ENCODE assay signal across 1 cellular context in the genomic region with DNA sequence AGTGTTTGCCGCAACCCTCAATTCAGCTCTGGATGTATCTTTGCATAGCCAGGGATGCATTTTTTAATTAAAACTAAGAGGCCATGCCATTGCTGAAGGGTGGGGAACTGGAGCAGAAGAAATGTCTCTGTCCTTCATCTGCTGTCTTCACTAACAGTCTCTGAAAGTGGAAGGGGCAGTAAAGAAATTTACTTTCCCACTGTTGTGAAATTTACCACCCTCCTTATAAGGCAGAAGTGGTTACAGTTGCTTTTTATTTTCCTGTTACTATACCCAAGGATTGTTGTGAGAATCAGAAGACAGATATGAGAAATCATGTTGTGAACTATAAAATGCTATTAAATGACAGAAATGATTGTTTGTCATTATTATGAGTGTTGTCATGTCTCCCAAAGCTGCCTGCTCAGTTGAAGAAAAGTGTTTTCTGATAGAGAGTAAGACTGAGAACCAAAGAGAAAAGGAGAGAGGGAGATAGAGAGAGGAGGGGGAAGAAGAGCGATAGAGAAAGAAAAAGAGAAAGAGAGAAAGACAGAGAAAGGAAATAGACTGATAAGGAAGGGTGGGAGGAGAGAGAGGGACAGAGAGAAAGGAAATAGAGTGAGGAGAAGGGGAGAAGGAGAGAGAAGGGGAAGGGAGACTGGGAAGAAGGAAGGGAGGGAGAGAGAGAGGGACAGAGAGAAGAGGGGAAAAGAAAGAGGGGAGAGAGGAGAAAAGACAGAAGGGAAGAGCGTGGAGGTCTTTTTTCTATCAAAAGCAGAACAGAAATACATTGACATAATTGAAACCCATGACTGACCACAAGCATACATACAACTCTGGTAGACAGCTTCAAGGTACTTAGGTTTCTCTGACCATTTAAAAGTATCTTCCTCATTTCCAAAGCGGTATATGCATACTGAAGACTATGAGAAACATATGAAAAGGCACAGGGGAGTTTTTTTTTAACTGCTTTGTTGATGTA.
TF ChIP-seq lines count a peak whose summit lies in the region.

No MANE protein-coding gene starts in this region.

TF ChIP-seq in K562, 482 proteins besides CTCF, POLR2A, EP300 and RAD21 (continued from another document):
- TF ChIP-seq, protein P1, sequence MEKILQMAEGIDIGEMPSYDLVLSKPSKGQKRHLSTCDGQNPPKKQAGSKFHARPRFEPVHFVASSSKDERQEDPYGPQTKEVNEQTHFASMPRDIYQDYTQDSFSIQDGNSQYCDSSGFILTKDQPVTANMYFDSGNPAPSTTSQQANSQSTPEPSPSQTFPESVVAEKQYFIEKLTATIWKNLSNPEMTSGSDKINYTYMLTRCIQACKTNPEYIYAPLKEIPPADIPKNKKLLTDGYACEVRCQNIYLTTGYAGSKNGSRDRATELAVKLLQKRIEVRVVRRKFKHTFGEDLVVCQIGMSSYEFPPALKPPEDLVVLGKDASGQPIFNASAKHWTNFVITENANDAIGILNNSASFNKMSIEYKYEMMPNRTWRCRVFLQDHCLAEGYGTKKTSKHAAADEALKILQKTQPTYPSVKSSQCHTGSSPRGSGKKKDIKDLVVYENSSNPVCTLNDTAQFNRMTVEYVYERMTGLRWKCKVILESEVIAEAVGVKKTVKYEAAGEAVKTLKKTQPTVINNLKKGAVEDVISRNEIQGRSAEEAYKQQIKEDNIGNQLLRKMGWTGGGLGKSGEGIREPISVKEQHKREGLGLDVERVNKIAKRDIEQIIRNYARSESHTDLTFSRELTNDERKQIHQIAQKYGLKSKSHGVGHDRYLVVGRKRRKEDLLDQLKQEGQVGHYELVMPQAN (IDR thresholded peaks at IDR 0.05; ENCODE audit: borderline replicate concordance) = 0 out of 2 replicates have a peak, but pooled peaks have one; percentile 18
- 0 out of 2 replicates have a peak, but pooled peaks have one; percentile 20 for TF ChIP-seq HLTF (IDR thresholded peaks at IDR 0.05)
- TF ChIP-seq TSC22D4 (tag; IDR thresholded peaks at IDR 0.05) = 0 out of 2 replicates have a peak, but pooled peaks have one; percentile 49
- peak; percentile 82 for TF ChIP-seq ELF4 (CRISPR knock-in tag; IDR thresholded peaks at IDR 0.05)
- TF ChIP-seq, protein P2, sequence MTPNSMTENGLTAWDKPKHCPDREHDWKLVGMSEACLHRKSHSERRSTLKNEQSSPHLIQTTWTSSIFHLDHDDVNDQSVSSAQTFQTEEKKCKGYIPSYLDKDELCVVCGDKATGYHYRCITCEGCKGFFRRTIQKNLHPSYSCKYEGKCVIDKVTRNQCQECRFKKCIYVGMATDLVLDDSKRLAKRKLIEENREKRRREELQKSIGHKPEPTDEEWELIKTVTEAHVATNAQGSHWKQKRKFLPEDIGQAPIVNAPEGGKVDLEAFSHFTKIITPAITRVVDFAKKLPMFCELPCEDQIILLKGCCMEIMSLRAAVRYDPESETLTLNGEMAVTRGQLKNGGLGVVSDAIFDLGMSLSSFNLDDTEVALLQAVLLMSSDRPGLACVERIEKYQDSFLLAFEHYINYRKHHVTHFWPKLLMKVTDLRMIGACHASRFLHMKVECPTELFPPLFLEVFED (CRISPR knock-in tag; conservative IDR thresholded peaks at IDR 0.05) = 0 out of 2 replicates have a peak, but pooled peaks have one; percentile 11
- TF ChIP-seq POU5F1 (IDR thresholded peaks at IDR 0.05; ENCODE audit: borderline replicate concordance, low read depth, low read length, partially characterized antibody) = no peak
- TF ChIP-seq MTA1 (IDR thresholded peaks at IDR 0.05; ENCODE audit: borderline replicate concordance) = peak; percentile 53; the same call in 1 of the 2 replicates
- TF ChIP-seq, protein P3, sequence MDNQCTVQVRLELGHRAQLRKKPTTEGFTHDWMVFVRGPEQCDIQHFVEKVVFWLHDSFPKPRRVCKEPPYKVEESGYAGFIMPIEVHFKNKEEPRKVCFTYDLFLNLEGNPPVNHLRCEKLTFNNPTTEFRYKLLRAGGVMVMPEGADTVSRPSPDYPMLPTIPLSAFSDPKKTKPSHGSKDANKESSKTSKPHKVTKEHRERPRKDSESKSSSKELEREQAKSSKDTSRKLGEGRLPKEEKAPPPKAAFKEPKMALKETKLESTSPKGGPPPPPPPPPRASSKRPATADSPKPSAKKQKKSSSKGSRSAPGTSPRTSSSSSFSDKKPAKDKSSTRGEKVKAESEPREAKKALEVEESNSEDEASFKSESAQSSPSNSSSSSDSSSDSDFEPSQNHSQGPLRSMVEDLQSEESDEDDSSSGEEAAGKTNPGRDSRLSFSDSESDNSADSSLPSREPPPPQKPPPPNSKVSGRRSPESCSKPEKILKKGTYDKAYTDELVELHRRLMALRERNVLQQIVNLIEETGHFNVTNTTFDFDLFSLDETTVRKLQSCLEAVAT (IDR thresholded peaks at IDR 0.05) = 0 out of 4 replicates have a peak, but pooled peaks of 1 of the 2 experiments have one; percentile 19
- no peak for TF ChIP-seq BHLHE40 (IDR thresholded peaks at IDR 0.05; ENCODE audit: low read length)
- TF ChIP-seq ARHGAP35 (IDR thresholded peaks at IDR 0.05; ENCODE audit: partially characterized antibody) = peak; percentile 64
- TF ChIP-seq, protein P4, sequence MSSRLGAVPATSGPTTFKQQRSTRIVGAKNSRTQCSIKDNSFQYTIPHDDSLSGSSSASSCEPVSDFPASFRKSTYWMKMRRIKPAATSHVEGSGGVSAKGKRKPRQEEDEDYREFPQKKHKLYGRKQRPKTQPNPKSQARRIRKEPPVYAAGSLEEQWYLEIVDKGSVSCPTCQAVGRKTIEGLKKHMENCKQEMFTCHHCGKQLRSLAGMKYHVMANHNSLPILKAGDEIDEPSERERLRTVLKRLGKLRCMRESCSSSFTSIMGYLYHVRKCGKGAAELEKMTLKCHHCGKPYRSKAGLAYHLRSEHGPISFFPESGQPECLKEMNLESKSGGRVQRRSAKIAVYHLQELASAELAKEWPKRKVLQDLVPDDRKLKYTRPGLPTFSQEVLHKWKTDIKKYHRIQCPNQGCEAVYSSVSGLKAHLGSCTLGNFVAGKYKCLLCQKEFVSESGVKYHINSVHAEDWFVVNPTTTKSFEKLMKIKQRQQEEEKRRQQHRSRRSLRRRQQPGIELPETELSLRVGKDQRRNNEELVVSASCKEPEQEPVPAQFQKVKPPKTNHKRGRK (tag; IDR thresholded peaks at IDR 0.05) = peak; percentile 17; the same call in 1 of the 2 replicates
